In genomic region chr18:79460445-79461300, GRCh38 we compare ENCODE assay signal across 9 cellular contexts.
DNase-seq lines count a peak whose midpoint lies in the region; ATAC-seq, FAIRE-seq and TF ChIP-seq lines count a peak whose summit lies in the region.
"Had no signal": no experiment of that assay in that cellular context is flagged by ENCODE, and none has a peak within 500 bp of the region (broad histone marks: within the 10 kb centered on the region; RNA-seq: fewer than 3 reads in every experiment).

No MANE protein-coding gene starts in this region.

- peaks cover 0 to 19% (median 12%) of the 10 kb centered on the region in 4 experiments; a peak in 6 of 7 replicates for H3K4me1 ChIP-seq in H1 (replicated peaks in 1 of 4; ENCODE audit: control insufficient read depth in 3 of 4, insufficient read depth in 4 of 4, low read length in 3 of 4)

- H3K4ac ChIP-seq in H1 (replicated peaks; ENCODE audit: insufficient read length, low read depth, low read length): no peak overlapping the region

- DNase-seq in GM12865 (ENCODE audit: low read depth): peak; percentile 71
- no peak for DNase-seq in H1 (ENCODE audit: low read depth in 1 of 2, low spot score in 2 of 2)
- no peak for DNase-seq in NCI-H774 (lab: John Stamatoyannopoulos, UW)
- DNase-seq in NOMO-1 treated with DMSO at 0.1 percent for 48 hours (lab: John Stamatoyannopoulos, UW; ENCODE audit: unreplicated experiment): no peak
- no peak for DNase-seq in anterior cingulate cortex (lab: John Stamatoyannopoulos, UW)
- DNase-seq in SKM-1 (lab: John Stamatoyannopoulos, UW; ENCODE audit: unreplicated experiment): no peak

- ATAC-seq in GM19463 (IDR thresholded peaks at IDR 0.05; ENCODE audit: unreplicated experiment) (peak; percentile 69), HG03342 (IDR thresholded peaks at IDR 0.05; ENCODE audit: unreplicated experiment) (peak; percentile 64)

- H2BK5ac ChIP-seq in H1 (ENCODE audit: low read depth, low read length): 0 out of 2 replicates have a peak overlapping the region, but pooled peaks have one; percentile 35

- no peaks in the 10 kb centered on the region for H4K20me1 ChIP-seq in H1 (replicated peaks in 1 of 2; ENCODE audit: control insufficient read depth in 1 of 2, insufficient read depth in 2 of 2, low read length in 2 of 2)

- no peak overlapping the region for H3K56ac ChIP-seq in H1 (replicated peaks; ENCODE audit: insufficient read length, low read depth, low read length)

- no peak overlapping the region for H2AFZ ChIP-seq in H1 (ENCODE audit: low read length)

- H3K9me3 ChIP-seq in H1 (ENCODE audit: insufficient read depth in 2 of 2, low read depth in 1 of 2, low read length in 1 of 2): no peaks in the 10 kb centered on the region

- H4K8ac ChIP-seq in H1 (ENCODE audit: extremely low read depth, insufficient read depth, low read length): no peak overlapping the region; the same call in none of the 2 replicates

- TF ChIP-seq CTCF in GM12865 (IDR thresholded peaks at IDR 0.05; ENCODE audit: insufficient read depth, low read depth, low read length, missing control alignments) (no peak), H1 (IDR thresholded peaks at IDR 0.05; ENCODE audit: control extremely low read depth in 1 of 3, insufficient read depth in 1 of 3, low read depth in 1 of 3, low read length in 3 of 3) (no peak)

- H3K4me3 ChIP-seq in GM12865 (ENCODE audit: low read depth, low read length) (peak overlapping the region; percentile 7), H1 (ENCODE audit: extremely low read depth in 1 of 4, insufficient read depth in 2 of 4, low read depth in 3 of 4, low read length in 4 of 4) (no peak overlapping the region; a peak in 1 of 8 replicates)

- 0 out of 2 replicates have a peak overlapping the region, but pooled peaks have one; percentile 72 for H2BK15ac ChIP-seq in H1 (ENCODE audit: low read length)

- H3K27ac ChIP-seq in H1 (ENCODE audit: low read depth, low read length): no peak overlapping the region

- H3K23me2 ChIP-seq in H1 (ENCODE audit: low read depth, low read length): no peaks in the 10 kb centered on the region

- H2BK120ac ChIP-seq in H1 (replicated peaks; ENCODE audit: low read depth, low read length): no peak overlapping the region

- H3K18ac ChIP-seq in H1 (ENCODE audit: extremely low read depth, low read length): peak overlapping the region; percentile 13; the same call in 1 of the 2 replicates

- no peak overlapping the region for H4K5ac ChIP-seq in H1 (ENCODE audit: insufficient read length, low read depth, low read length)

- no peak overlapping the region; a peak in 1 of 4 replicates for H3K4me2 ChIP-seq in H1 (ENCODE audit: insufficient read depth in 1 of 2, low read depth in 2 of 2, low read length in 2 of 2)

- H3K79me1 ChIP-seq in H1 (ENCODE audit: low read depth, low read length): no peaks in the 10 kb centered on the region; the same call in 1 of the 2 replicates

- no peak overlapping the region for H3K23ac ChIP-seq in H1 (ENCODE audit: insufficient read length)

- no peak overlapping the region for H3K9ac ChIP-seq in H1 (replicated peaks in 1 of 4; ENCODE audit: extremely low read depth in 1 of 4, low read depth in 3 of 4, low read length in 3 of 4)

- H2BK12ac ChIP-seq in H1 (ENCODE audit: low read depth, low read length): peak overlapping the region; percentile 68; the same call in 1 of the 2 replicates

- no peaks in the 10 kb centered on the region for H3K27me3 ChIP-seq in H1 (replicated peaks in 1 of 4; ENCODE audit: control insufficient read depth in 3 of 4, extremely low read depth in 1 of 4, insufficient read depth in 3 of 4, low read length in 3 of 4)

- TF ChIP-seq POLR2A in H1 (IDR thresholded peaks at IDR 0.05; ENCODE audit: control extremely low read depth in 1 of 2, low read depth in 2 of 2, low read length in 2 of 2): no peak

- no peak overlapping the region for H2BK20ac ChIP-seq in H1 (ENCODE audit: low read length)

- no peak for TF ChIP-seq RAD21 in H1 (IDR thresholded peaks at IDR 0.05 in 1 of 2, conservative IDR thresholded peaks at IDR 0.05 in 1 of 2; ENCODE audit: low read depth in 2 of 2, low read length in 2 of 2)

- CTCF ChIA-PET in H1 (lab: Charles Lee; ENCODE audit: partially characterized antibody): no interaction called here

- POLR2A ChIA-PET in H1 (lab: Charles Lee; ENCODE audit: partially characterized antibody): no interaction called here

- H4K91ac ChIP-seq in H1 (replicated peaks; ENCODE audit: insufficient read length, low read length): peak overlapping the region; percentile 85

- no peak for FAIRE-seq in H1 (lab: Jason Lieb, UNC)
- FAIRE-seq: bronchial epithelial cell had no signal

- TF ChIP-seq EP300 in H1 (IDR thresholded peaks at IDR 0.05; ENCODE audit: borderline replicate concordance in 1 of 2, low read depth in 2 of 2, low read length in 2 of 2): no peak

- no peaks in the 10 kb centered on the region for H3K79me2 ChIP-seq in H1 (ENCODE audit: control insufficient read depth in 1 of 2, insufficient read depth in 2 of 2, low read length in 2 of 2)

- H3K36me3 ChIP-seq in H1 (ENCODE audit: control insufficient read depth in 2 of 4, insufficient read depth in 4 of 4, low read length in 3 of 4): no peaks in the 10 kb centered on the region; a peak in 1 of 8 replicates

- no peak overlapping the region for H2AK5ac ChIP-seq in H1 (ENCODE audit: low read depth, low read length)

- WGBS in H1 (ENCODE audit: extremely low coverage in 1 of 2, insufficient coverage in 1 of 2, insufficient read length in 1 of 2, insufficient replicate concordance in 2 of 2, low coverage in 1 of 2, low lambda C conversion rate in 2 of 2, missing lambda C conversion rate in 1 of 2), 2 experiments: 73% methylated on average over 27 of the region's 33 CpGs; no CpG with 5 or more reads in 1 of the 2 experiments

- no peak overlapping the region for H3K14ac ChIP-seq in H1 (ENCODE audit: insufficient read length)

TF ChIP-seq in H1, 55 proteins besides CTCF, POLR2A, EP300 and RAD21:
- no peak for TF ChIP-seq ATF3 (IDR thresholded peaks at IDR 0.05; ENCODE audit: insufficient read depth, low read depth, low read length)
- 0 out of 2 replicates have a peak, but pooled peaks have one; percentile 15 for TF ChIP-seq GABPA (IDR thresholded peaks at IDR 0.05; ENCODE audit: borderline replicate concordance, insufficient read depth, low read length)
- TF ChIP-seq, protein P1, sequence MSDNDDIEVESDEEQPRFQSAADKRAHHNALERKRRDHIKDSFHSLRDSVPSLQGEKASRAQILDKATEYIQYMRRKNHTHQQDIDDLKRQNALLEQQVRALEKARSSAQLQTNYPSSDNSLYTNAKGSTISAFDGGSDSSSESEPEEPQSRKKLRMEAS (IDR thresholded peaks at IDR 0.05): peak; percentile 26; the same call in 1 of the 2 replicates
